Comparison of ENCODE assay signal across 10 cellular contexts in the genomic region with DNA sequence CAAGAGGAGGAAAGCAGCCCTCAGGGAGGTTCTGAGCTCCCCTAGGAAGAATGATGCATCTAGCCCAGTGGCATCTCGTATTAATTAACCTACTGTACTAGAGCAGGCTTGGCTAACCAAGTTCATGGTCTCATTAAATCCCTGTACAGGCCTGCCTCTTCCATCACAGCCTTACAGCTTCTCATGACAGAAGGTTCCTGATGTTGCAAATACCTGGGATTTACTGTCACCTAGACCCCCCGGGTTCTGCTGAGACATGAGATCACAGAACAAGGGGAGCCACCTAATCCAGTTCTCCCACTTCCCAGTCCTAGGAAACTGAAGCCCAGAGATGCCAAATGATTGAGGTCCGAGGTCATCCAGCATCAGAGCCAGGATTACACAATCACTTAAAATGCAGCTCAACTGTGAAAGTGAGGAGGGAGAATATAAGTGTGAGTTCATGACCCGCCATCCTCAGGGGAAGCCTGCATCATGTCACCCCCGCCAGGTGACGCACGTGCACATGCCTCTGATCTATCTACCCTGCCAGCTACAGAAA. TPM values are rescaled to one million over a fixed set of nuclear protein-coding genes. Genes with fewer than 3 reads are reported as not detected.
DNase-seq lines count a peak whose midpoint lies in the region; ATAC-seq and TF ChIP-seq lines count a peak whose summit lies in the region.
"Had no signal": no experiment of that assay in that cellular context is flagged by ENCODE, and none has a peak within 500 bp of the region (broad histone marks: within the 10 kb centered on the region; RNA-seq: fewer than 3 reads in every experiment).

No MANE protein-coding gene starts in this region.

- no peak overlapping the region for H3K4me3 ChIP-seq in HFF-Myc (replicated peaks; ENCODE audit: low read depth, low read length)

- H3K27me3 Mint-ChIP-seq in brain = no peaks in the 10 kb centered on the region
- H3K27me3 Mint-ChIP-seq in type B pancreatic cell = no peaks in the 10 kb centered on the region

- H3K36me3 Mint-ChIP-seq in brain (peaks cover 80% of the 10 kb centered on the region), type B pancreatic cell (peaks cover 22% of the 10 kb centered on the region)

- H3K4me3 Mint-ChIP-seq in brain = no peak overlapping the region
- no peak overlapping the region for H3K4me3 Mint-ChIP-seq in type B pancreatic cell

- ATAC-seq in GM18867 (IDR thresholded peaks at IDR 0.05; ENCODE audit: unreplicated experiment) = no peak

- H3K9me3 Mint-ChIP-seq in brain = no peaks in the 10 kb centered on the region
- H3K9me3 Mint-ChIP-seq in type B pancreatic cell = no peaks in the 10 kb centered on the region

- no peak for TF ChIP-seq POLR2A in erythroblast (IDR thresholded peaks at IDR 0.05; ENCODE audit: low read length)

- H3K4me1 Mint-ChIP-seq in brain (peaks cover 20% of the 10 kb centered on the region), type B pancreatic cell (ENCODE audit: unreplicated experiment) (peaks cover 20% of the 10 kb centered on the region)

- TF ChIP-seq CTCF in HFF-Myc (IDR thresholded peaks at IDR 0.05; ENCODE audit: low read depth, low read length, missing control alignments) = no peak
- no peak for TF ChIP-seq CTCF in brain (conservative IDR thresholded peaks at IDR 0.05)
- TF ChIP-seq CTCF in type B pancreatic cell (conservative IDR thresholded peaks at IDR 0.05) = no peak

- peak overlapping the region in 4 of 5 experiments; percentile 47 to 88 (median 72) for H3K27ac Mint-ChIP-seq in brain
- H3K27ac Mint-ChIP-seq in type B pancreatic cell = peak overlapping the region; percentile 59

- DNase-seq in HFF-Myc (ENCODE audit: extremely low read depth, low read depth) (peak; percentile 78), left kidney (ENCODE audit: low read depth, low spot score) (peak; percentile 35), type B pancreatic cell (ENCODE audit: extremely low spot score, unreplicated experiment) (no peak), erythroblast (lab: John Stamatoyannopoulos, UW) (no peak), pons (ENCODE audit: low spot score) (no peak)
- DNase-seq: activated CD4-positive, alpha-beta T cell treated with anti-CD3 and anti-CD28 coated beads, Interleukin-2, amount 50 U/mL, for 4 hours; Karpas-422; mammary epithelial cell had no signal

RNA-seq across cellular contexts. Expression of gene ACLY, which starts 23.9 kb away (rescaled TPM):
- 126 TPM for polyA plus RNA-seq in brain (ENCODE audit: insufficient read depth, low read depth, low replicate concordance)
- 160 and 161 TPM in 2 replicates for total RNA-seq in type B pancreatic cell (ENCODE audit: low replicate concordance)

RNA-seq across cellular contexts. Expression of gene KLHL11, which starts 29.6 kb away (rescaled TPM):
- 2.2 TPM for polyA plus RNA-seq in brain (ENCODE audit: insufficient read depth, low read depth, low replicate concordance)
- total RNA-seq in type B pancreatic cell (ENCODE audit: low replicate concordance) = 20.5 and 20.6 TPM in 2 replicates

RNA-seq across cellular contexts. Expression of gene ODAD4, which starts 35.6 kb away (rescaled TPM):
- 6.2 TPM for polyA plus RNA-seq in brain (ENCODE audit: insufficient read depth, low read depth, low replicate concordance)
- 1.9 and 4.5 TPM in 2 replicates for total RNA-seq in type B pancreatic cell (ENCODE audit: low replicate concordance)

RNA-seq across cellular contexts. Expression of gene KLHL10, which starts 57.2 kb away (rescaled TPM):
- polyA plus RNA-seq in brain (ENCODE audit: insufficient read depth, low read depth, low replicate concordance) = not detected
- 0.24 TPM in 1 of 2 replicates, not detected in the other for total RNA-seq in type B pancreatic cell (ENCODE audit: low replicate concordance)

RNA-seq across cellular contexts. Expression of gene NT5C3B, which starts 58.8 kb away (rescaled TPM):
- 91.5 TPM for polyA plus RNA-seq in brain (ENCODE audit: insufficient read depth, low read depth, low replicate concordance)
- total RNA-seq in type B pancreatic cell (ENCODE audit: low replicate concordance) = 46.0 and 74.8 TPM in 2 replicates

Comparison
In these comparisons a context has a peak if more than half of its experiments do, and no peak if none do; other contexts are left out.
1. DNase-seq: peak in HFF-Myc (single experiment) and left kidney (single experiment); none in type B pancreatic cell (single experiment), erythroblast (0 of 2) and pons (single experiment).